Comparison of ENCODE assay signal across 1 cellular context in the genomic region with DNA sequence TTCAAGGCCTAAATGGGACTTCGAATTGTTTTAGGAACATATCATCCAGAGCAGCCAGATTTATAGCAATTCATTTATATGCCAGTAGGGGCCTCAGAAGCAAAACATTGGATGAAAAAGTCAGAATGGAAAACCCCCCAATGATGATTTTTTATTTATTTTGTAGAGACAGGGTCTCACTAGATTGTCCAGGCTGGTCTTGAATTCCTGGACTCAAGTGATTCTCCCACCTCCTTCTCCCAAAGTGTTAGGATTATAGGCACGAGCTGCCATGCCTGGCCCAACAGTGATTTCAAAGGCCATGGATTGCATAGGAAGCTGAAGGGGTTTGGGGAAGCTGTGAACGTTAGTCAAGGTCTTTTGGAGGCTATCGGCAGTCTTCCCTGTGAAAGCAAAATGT.
TF ChIP-seq lines count a peak whose summit lies in the region.

No MANE protein-coding gene starts in this region.

TF ChIP-seq in neural cell, 6 proteins besides CTCF, POLR2A, EP300 and RAD21 (continued from another document):
- TF ChIP-seq, protein P1, sequence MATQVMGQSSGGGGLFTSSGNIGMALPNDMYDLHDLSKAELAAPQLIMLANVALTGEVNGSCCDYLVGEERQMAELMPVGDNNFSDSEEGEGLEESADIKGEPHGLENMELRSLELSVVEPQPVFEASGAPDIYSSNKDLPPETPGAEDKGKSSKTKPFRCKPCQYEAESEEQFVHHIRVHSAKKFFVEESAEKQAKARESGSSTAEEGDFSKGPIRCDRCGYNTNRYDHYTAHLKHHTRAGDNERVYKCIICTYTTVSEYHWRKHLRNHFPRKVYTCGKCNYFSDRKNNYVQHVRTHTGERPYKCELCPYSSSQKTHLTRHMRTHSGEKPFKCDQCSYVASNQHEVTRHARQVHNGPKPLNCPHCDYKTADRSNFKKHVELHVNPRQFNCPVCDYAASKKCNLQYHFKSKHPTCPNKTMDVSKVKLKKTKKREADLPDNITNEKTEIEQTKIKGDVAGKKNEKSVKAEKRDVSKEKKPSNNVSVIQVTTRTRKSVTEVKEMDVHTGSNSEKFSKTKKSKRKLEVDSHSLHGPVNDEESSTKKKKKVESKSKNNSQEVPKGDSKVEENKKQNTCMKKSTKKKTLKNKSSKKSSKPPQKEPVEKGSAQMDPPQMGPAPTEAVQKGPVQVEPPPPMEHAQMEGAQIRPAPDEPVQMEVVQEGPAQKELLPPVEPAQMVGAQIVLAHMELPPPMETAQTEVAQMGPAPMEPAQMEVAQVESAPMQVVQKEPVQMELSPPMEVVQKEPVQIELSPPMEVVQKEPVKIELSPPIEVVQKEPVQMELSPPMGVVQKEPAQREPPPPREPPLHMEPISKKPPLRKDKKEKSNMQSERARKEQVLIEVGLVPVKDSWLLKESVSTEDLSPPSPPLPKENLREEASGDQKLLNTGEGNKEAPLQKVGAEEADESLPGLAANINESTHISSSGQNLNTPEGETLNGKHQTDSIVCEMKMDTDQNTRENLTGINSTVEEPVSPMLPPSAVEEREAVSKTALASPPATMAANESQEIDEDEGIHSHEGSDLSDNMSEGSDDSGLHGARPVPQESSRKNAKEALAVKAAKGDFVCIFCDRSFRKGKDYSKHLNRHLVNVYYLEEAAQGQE (IDR thresholded peaks at IDR 0.05; ENCODE audit: borderline replicate concordance) = no peak
